In genomic region chr5:160312139-160312959, GRCh38 we compare ENCODE assay signal across 8 cellular contexts. TPM values are rescaled to one million over a fixed set of nuclear protein-coding genes. Genes with fewer than 3 reads are reported as not detected.
A peak's percentile ranks its signal among the peaks of the same experiment; 100 is the strongest.
DNase-seq lines count a peak whose midpoint lies in the region; ATAC-seq, FAIRE-seq and TF ChIP-seq lines count a peak whose summit lies in the region.

Gene CCNJL, minus strand, starts transcription at chr5:160312564. Its CDS starts 641 bp downstream, at chr5:160311923.

- no peaks in the 10 kb centered on the region for H4K20me1 ChIP-seq in DND-41 (ENCODE audit: insufficient read depth, low read length)

- POLR2A ChIA-PET in activated CD8-positive, alpha-beta T cell treated with anti-CD3 and anti-CD28 coated beads for 36 hours (lab: Charles Lee): no interaction called here

- H3K27ac ChIP-seq in DND-41 (ENCODE audit: low read length): peak within 1 kb of the TSS; percentile 67

- CTCF ChIA-PET in activated CD8-positive, alpha-beta T cell treated with anti-CD3 and anti-CD28 coated beads for 36 hours (lab: Charles Lee): interaction anchor here (2.7 kb wide), 1 partner anchor 33 kb away, joined by 10 read pairs; no protein-coding TSS in a partner anchor

- DNase-seq in DND-41: peak; percentile 78
- DNase-seq in NCI-H1436 treated with DMSO at 0.1 percent for 48 hours (lab: John Stamatoyannopoulos, UW): peak; percentile 40
- peak; percentile 23 for DNase-seq in activated CD8-positive, alpha-beta T cell treated with anti-CD3 and anti-CD28 coated beads for 36 hours
- DNase-seq in frontal cortex (ENCODE audit: low spot score in 2 of 2): peak; percentile 81 to 83
- DNase-seq in activated CD4-positive, CD25-positive, alpha-beta regulatory T cell treated with anti-CD3 and anti-CD28 coated beads, Interleukin-2, amount 50 U/mL, for 72 hours: no peak

- H3K4me2 ChIP-seq in DND-41 (ENCODE audit: insufficient read depth, low read length): peak within 1 kb of the TSS; percentile 96

- intact Hi-C loops in activated CD8-positive, alpha-beta T cell treated with anti-CD3 and anti-CD28 coated beads for 36 hours (cut with micrococcal nuclease): no loop called here

- peaks cover 8% of the 10 kb centered on the region for H3K4me1 Mint-ChIP-seq in activated CD8-positive, alpha-beta T cell treated with anti-CD3 and anti-CD28 coated beads for 36 hours (ENCODE audit: low read depth)
- peaks cover 14% of the 10 kb centered on the region for H3K4me1 Mint-ChIP-seq in nephron

- no peaks in the 10 kb centered on the region for H3K36me3 Mint-ChIP-seq in activated CD8-positive, alpha-beta T cell treated with anti-CD3 and anti-CD28 coated beads for 36 hours (ENCODE audit: low read depth)
- peaks cover 12% of the 10 kb centered on the region for H3K36me3 Mint-ChIP-seq in nephron (ENCODE audit: low read depth)

- no peak within 1 kb of the TSS for H3K27ac Mint-ChIP-seq in activated CD8-positive, alpha-beta T cell treated with anti-CD3 and anti-CD28 coated beads for 36 hours
- peak within 1 kb of the TSS in 2 of 3 experiments; percentile 62 to 83 for H3K27ac Mint-ChIP-seq in nephron

- H3K27me3 Mint-ChIP-seq in activated CD8-positive, alpha-beta T cell treated with anti-CD3 and anti-CD28 coated beads for 36 hours: peaks cover 54% of the 10 kb centered on the region
- H3K27me3 Mint-ChIP-seq in nephron (ENCODE audit: low read depth): peaks cover 15% of the 10 kb centered on the region

- peak within 1 kb of the TSS; percentile 68 for H3K4me3 Mint-ChIP-seq in activated CD8-positive, alpha-beta T cell treated with anti-CD3 and anti-CD28 coated beads for 36 hours
- peak within 1 kb of the TSS; percentile 93 to 98 (median 96) for H3K4me3 Mint-ChIP-seq in nephron

- H3K4me1 ChIP-seq in DND-41 (ENCODE audit: insufficient read depth, low read length): peaks cover 31% of the 10 kb centered on the region

- H3K79me2 ChIP-seq in DND-41 (ENCODE audit: insufficient read depth, low read length): no peaks in the 10 kb centered on the region

- no peaks in the 10 kb centered on the region for H3K36me3 ChIP-seq in DND-41 (ENCODE audit: insufficient read depth, low read length)

- FAIRE-seq in frontal cortex (lab: Jason Lieb, UNC): no peak

- peak within 1 kb of the TSS; percentile 94 for H2AFZ ChIP-seq in DND-41 (ENCODE audit: low read depth, low read length)

- peaks cover 14% of the 10 kb centered on the region for H3K27me3 ChIP-seq in DND-41 (ENCODE audit: insufficient read depth, low read length, poor library complexity)

- TF ChIP-seq CTCF in DND-41 (IDR thresholded peaks at IDR 0.05; ENCODE audit: borderline replicate concordance, extremely low read depth, low read length, poor library complexity, severe bottlenecking) (no peak), nephron (IDR thresholded peaks at IDR 0.05; ENCODE audit: unreplicated experiment in 3 of 3) (no peak)
- TF ChIP-seq CTCF in activated CD8-positive, alpha-beta T cell treated with anti-CD3 and anti-CD28 coated beads for 36 hours (IDR thresholded peaks at IDR 0.05): no peak

- no peaks in the 10 kb centered on the region for H3K9me3 Mint-ChIP-seq in activated CD8-positive, alpha-beta T cell treated with anti-CD3 and anti-CD28 coated beads for 36 hours
- no peaks in the 10 kb centered on the region for H3K9me3 Mint-ChIP-seq in nephron

- H3K9me3 ChIP-seq in DND-41 (ENCODE audit: insufficient read depth, low read length, severe bottlenecking): no peaks in the 10 kb centered on the region

- peak within 1 kb of the TSS; percentile 70 for H3K9ac ChIP-seq in DND-41 (ENCODE audit: low read depth, low read length)

- peak within 1 kb of the TSS; percentile 53 to 75; a peak in 3 of 4 replicates for H3K4me3 ChIP-seq in DND-41 (ENCODE audit: low read depth in 1 of 2, low read length in 2 of 2)

- ATAC-seq in DND-41 (ENCODE audit: insufficient read depth, low read depth): peak; percentile 85
- ATAC-seq in GM21723 (IDR thresholded peaks at IDR 0.05; ENCODE audit: unreplicated experiment): peak; percentile 65
- peak; percentile 61 for ATAC-seq in activated CD8-positive, alpha-beta T cell treated with anti-CD3 and anti-CD28 coated beads for 36 hours
- ATAC-seq in HG03565 (IDR thresholded peaks at IDR 0.05; ENCODE audit: unreplicated experiment): no peak

RNA-seq across cellular contexts. Expression of gene CCNJL, which starts in this region (rescaled TPM):
- total RNA-seq in activated CD8-positive, alpha-beta T cell treated with anti-CD3 and anti-CD28 coated beads for 36 hours: not detected
- 0.82 TPM for total RNA-seq in frontal cortex

Comparison
In these comparisons a context has a peak if more than half of its experiments do, and no peak if none do; other contexts are left out.
1. Peak in DNase-seq and ATAC-seq in activated CD8-positive, alpha-beta T cell treated with anti-CD3 and anti-CD28 coated beads for 36 hours; RNA of the gene not detected or under 1 TPM.
2. Peak in DNase-seq in frontal cortex; RNA of the gene not detected or under 1 TPM.